In the genomic region with DNA sequence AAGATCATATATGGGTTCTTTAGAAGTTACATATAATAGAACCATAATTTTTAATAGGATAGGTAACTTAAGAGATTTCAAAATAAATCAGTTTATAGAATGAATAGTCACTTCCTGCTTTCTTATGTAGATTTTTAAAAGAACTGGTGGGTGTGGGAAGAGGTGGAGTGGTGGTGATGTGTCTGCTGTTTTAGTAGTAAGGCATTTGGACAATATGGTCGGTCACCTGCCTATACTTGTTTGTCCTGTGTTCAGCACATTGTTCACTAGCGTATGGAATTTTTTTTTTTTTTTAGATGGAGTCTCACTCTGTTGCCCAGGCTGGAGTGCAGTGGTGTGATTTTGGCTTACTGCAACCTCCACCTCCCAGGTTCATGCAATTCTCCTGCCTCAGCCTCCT, we compare ENCODE assay signal across 21 cellular contexts. TPM values are rescaled to one million over a fixed set of nuclear protein-coding genes. Genes with fewer than 3 reads are reported as not detected.
DNase-seq lines count a peak whose midpoint lies in the region; ATAC-seq, FAIRE-seq and TF ChIP-seq lines count a peak whose summit lies in the region.
"Had no signal": no experiment of that assay in that cellular context is flagged by ENCODE, and none has a peak within 500 bp of the region (broad histone marks: within the 10 kb centered on the region; RNA-seq: fewer than 3 reads in every experiment).

No MANE protein-coding gene starts in this region.

- ATAC-seq in RWPE2 (ENCODE audit: low read depth) (peak; percentile 88), HG03342 (IDR thresholded peaks at IDR 0.05; ENCODE audit: unreplicated experiment) (no peak)
- ATAC-seq: GM12878, HCT116 had no signal

- peak overlapping the region; percentile 37 for H3K4me2 ChIP-seq in keratinocyte (ENCODE audit: control insufficient read depth, extremely low read depth, insufficient read depth, low read depth, low read length)

- no peak for TF ChIP-seq CTCF in RWPE2 (IDR thresholded peaks at IDR 0.05; ENCODE audit: poor library complexity, severe bottlenecking)
- TF ChIP-seq CTCF in epithelial cell of esophagus (IDR thresholded peaks at IDR 0.05; ENCODE audit: insufficient read depth, low read depth, low read length, missing control alignments), result no peak
- no peak for TF ChIP-seq CTCF in keratinocyte (optimal IDR thresholded peaks at IDR 0.05 in 1 of 3, IDR thresholded peaks at IDR 0.05 in 1 of 3, conservative IDR thresholded peaks at IDR 0.05 in 1 of 3; ENCODE audit: extremely low read depth in 1 of 3, insufficient read depth in 2 of 3, low read length in 3 of 3)

- H3K9me3 ChIP-seq in RWPE2 (ENCODE audit: severe bottlenecking), result no peaks in the 10 kb centered on the region
- H3K9me3 ChIP-seq in keratinocyte (ENCODE audit: control insufficient read depth, low read depth, low read length), result no peaks in the 10 kb centered on the region

- H3K9ac ChIP-seq in keratinocyte (ENCODE audit: control insufficient read depth, extremely low read depth, insufficient read depth, low read length), result no peak overlapping the region
- H3K9ac ChIP-seq: BLaER1 treated with 17β-estradiol and CSF1 and Interleukin-3, amounts not matched to agents 10 nM and 100 nM had no signal

- H3K9me1 ChIP-seq in keratinocyte (ENCODE audit: control insufficient read depth, extremely low read depth, insufficient read depth, low read length), result no peaks in the 10 kb centered on the region

- H3K4me1 ChIP-seq in RWPE2 (ENCODE audit: insufficient read depth, poor library complexity, severe bottlenecking) (peaks cover 5% of the 10 kb centered on the region), keratinocyte (ENCODE audit: control insufficient read depth, extremely low read depth, insufficient read depth, low read length) (peaks cover 14% of the 10 kb centered on the region)

- no peaks in the 10 kb centered on the region for H3K27me3 ChIP-seq in RWPE2 (ENCODE audit: insufficient read depth, poor library complexity, severe bottlenecking)
- H3K27me3 ChIP-seq in keratinocyte (ENCODE audit: control insufficient read depth, extremely low read depth, insufficient read depth, low read length), result no peaks in the 10 kb centered on the region
- H3K27me3 ChIP-seq: BLaER1 treated with 17β-estradiol and CSF1 and Interleukin-3, amounts not matched to agents 10 nM and 100 nM had no signal

- no peaks in the 10 kb centered on the region for H4K20me1 ChIP-seq in keratinocyte (ENCODE audit: control insufficient read depth, extremely low read depth, insufficient read depth, low read length)
- H4K20me1 ChIP-seq: BLaER1 treated with 17β-estradiol and CSF1 and Interleukin-3, amounts not matched to agents 10 nM and 100 nM had no signal

- dilution Hi-C loops in keratinocyte (cut with MboI; ENCODE audit: extremely low pct_ligation_motif_present, low sequenced_read_pairs), result no loop called here

- H3K4me3 ChIP-seq in RWPE2 (ENCODE audit: severe bottlenecking) (no peak overlapping the region), epithelial cell of esophagus (ENCODE audit: low read length) (no peak overlapping the region), keratinocyte (ENCODE audit: control insufficient read depth in 2 of 3, extremely low read depth in 1 of 3, insufficient read depth in 2 of 3, low read depth in 1 of 3, low read length in 3 of 3) (no peak overlapping the region)
- H3K4me3 ChIP-seq: BLaER1 treated with 17β-estradiol and CSF1 and Interleukin-3, amounts not matched to agents 10 nM and 100 nM; GM12878 had no signal

- H3K27ac ChIP-seq in RWPE2 (ENCODE audit: poor library complexity, severe bottlenecking) (peak overlapping the region; percentile 3), keratinocyte (ENCODE audit: control insufficient read depth, insufficient read depth, low read length) (peak overlapping the region; percentile 68)
- H3K27ac ChIP-seq: BLaER1 treated with 17β-estradiol and CSF1 and Interleukin-3, amounts not matched to agents 10 nM and 100 nM had no signal

- H3K79me2 ChIP-seq in keratinocyte (ENCODE audit: control insufficient read depth, insufficient read depth, low read length), result no peaks in the 10 kb centered on the region

- peak; percentile 8 for DNase-seq in CD1c-positive myeloid dendritic cell (ENCODE audit: extremely low spot score)
- no peak for DNase-seq in RWPE2 (ENCODE audit: low spot score)
- DNase-seq in epithelial cell of esophagus (ENCODE audit: low read depth), result peak; percentile 94
- DNase-seq in keratinocyte (ENCODE audit: low read depth, low spot score), result peak; percentile 25
- no peak for DNase-seq in AG20443 (ENCODE audit: low spot score)
- no peak for DNase-seq in NCI-H69 (lab: John Stamatoyannopoulos, UW)
- DNase-seq: 8988T; CD4-positive, CD25-positive, alpha-beta regulatory T cell; CD8-positive, alpha-beta memory T cell; COR-L47; DMS 273 treated with DMSO at 0.1 percent for 48 hours; DMS53; DND-41; EL; GOT3; H7; HFFc6 had no signal

- FAIRE-seq in keratinocyte (lab: Jason Lieb, UNC), result peak; percentile 77
- FAIRE-seq: GM12878 had no signal

- no peaks in the 10 kb centered on the region for H3K36me3 ChIP-seq in RWPE2 (ENCODE audit: low read depth)
- no peaks in the 10 kb centered on the region for H3K36me3 ChIP-seq in keratinocyte (ENCODE audit: control insufficient read depth in 2 of 2, extremely low read depth in 1 of 2, insufficient read depth in 2 of 2, low read length in 2 of 2)
- H3K36me3 ChIP-seq: BLaER1 treated with 17β-estradiol and CSF1 and Interleukin-3, amounts not matched to agents 10 nM and 100 nM had no signal

- peak overlapping the region; percentile 85 for H2AFZ ChIP-seq in keratinocyte (ENCODE audit: control insufficient read depth, low read length)

RNA-seq across cellular contexts. Expression of gene CCDC81, which starts 39.3 kb away (rescaled TPM):
- polyA plus RNA-seq in keratinocyte, result 0.06 to 0.42 TPM (median 0.15 TPM) in 3 replicates
- polyA plus RNA-seq in keratinocyte (2011; ENCODE audit: low read depth), result 0.35 TPM
- 0.05 and 0.07 TPM in 2 replicates for polyA plus RNA-seq in keratinocyte (2011; cell fraction: cytosol; rRNA removed)
- polyA plus RNA-seq in keratinocyte (2011; cell fraction: nucleus; rRNA removed), result 0.23 and 0.53 TPM in 2 replicates
- 0.11 and 0.65 TPM in 2 replicates for polyA plus RNA-seq in keratinocyte (2012; ENCODE audit: low replicate concordance)
- 0.10 to 1.4 TPM in 2 of 3 replicates, not detected in the other for polyA minus RNA-seq in keratinocyte
- polyA minus RNA-seq in keratinocyte (2011; cell fraction: cytosol; rRNA and poly(A)+ RNA removed), result not detected
- polyA minus RNA-seq in keratinocyte (2011; cell fraction: nucleus; rRNA and poly(A)+ RNA removed), result 0.63 and 1.6 TPM in 2 replicates
- polyA plus RNA-seq: CD4-positive, CD25-positive, alpha-beta regulatory T cell had no signal

Comparison
In these comparisons a context has a peak if more than half of its experiments do, and no peak if none do; other contexts are left out.
1. DNase-seq: peak in CD1c-positive myeloid dendritic cell (single experiment), epithelial cell of esophagus (single experiment) and keratinocyte (single experiment); none in RWPE2 (single experiment), AG20443 (single experiment) and NCI-H69 (single experiment).